ENCODE assay signal across 8 cellular contexts in genomic region chr12:21169878-21170472, GRCh38. TPM values are rescaled to one million over a fixed set of nuclear protein-coding genes. Genes with fewer than 3 reads are reported as not detected.
DNase-seq lines count a peak whose midpoint lies in the region; TF ChIP-seq lines count a peak whose summit lies in the region.

No MANE protein-coding gene starts in this region.

- no peak overlapping the region for H2AFZ ChIP-seq in GM23248
- H2AFZ ChIP-seq in Loucy (ENCODE audit: low read length) = no peak overlapping the region

- peaks cover 6% of the 10 kb centered on the region for H3K4me1 Mint-ChIP-seq in progenitor cell of endocrine pancreas (ENCODE audit: low read depth)

- no peaks in the 10 kb centered on the region for H4K20me1 ChIP-seq in GM23248 (ENCODE audit: insufficient read depth)
- H4K20me1 ChIP-seq in Loucy (ENCODE audit: insufficient read depth, low read length, poor library complexity, severe bottlenecking) = no peaks in the 10 kb centered on the region

- H3K36me3 Mint-ChIP-seq in progenitor cell of endocrine pancreas (ENCODE audit: insufficient read depth) = no peaks in the 10 kb centered on the region

- H3K9me3 ChIP-seq in GM23248 (ENCODE audit: low read depth) = no peaks in the 10 kb centered on the region
- H3K9me3 ChIP-seq in Loucy (ENCODE audit: insufficient read depth, low read depth, low read length) = no peaks in the 10 kb centered on the region

- H3K4me1 ChIP-seq in GM23248 (ENCODE audit: insufficient read depth) (no peaks in the 10 kb centered on the region), Loucy (ENCODE audit: insufficient read depth, low read length, poor library complexity, severe bottlenecking) (no peaks in the 10 kb centered on the region)

- H3K4me3 ChIP-seq in GM23248 = no peak overlapping the region
- no peak overlapping the region for H3K4me3 ChIP-seq in Loucy (ENCODE audit: low read length, poor library complexity, severe bottlenecking)
- H3K4me3 ChIP-seq in epithelial cell of esophagus (ENCODE audit: low read length) = no peak overlapping the region

- H3K4me2 ChIP-seq in GM23248 (ENCODE audit: unreplicated experiment) (no peak overlapping the region), Loucy (ENCODE audit: low read depth, low read length, poor library complexity, severe bottlenecking) (no peak overlapping the region)

- H3K27me3 ChIP-seq in GM23248 (replicated peaks; ENCODE audit: insufficient read depth) = no peaks in the 10 kb centered on the region
- H3K27me3 ChIP-seq in Loucy (ENCODE audit: insufficient read depth, low read length, poor library complexity, severe bottlenecking) = no peaks in the 10 kb centered on the region

- no peaks in the 10 kb centered on the region for H3K36me3 ChIP-seq in GM23248 (ENCODE audit: low read depth)
- no peaks in the 10 kb centered on the region for H3K36me3 ChIP-seq in Loucy (ENCODE audit: insufficient read depth, low read length)

- H3K4me3 Mint-ChIP-seq in progenitor cell of endocrine pancreas (ENCODE audit: low read depth) = no peak overlapping the region

- H3F3A ChIP-seq in GM23248 (ENCODE audit: insufficient read depth) (no peaks in the 10 kb centered on the region), Loucy (ENCODE audit: low read depth) (no peaks in the 10 kb centered on the region)

- no peak overlapping the region for H3K27ac Mint-ChIP-seq in progenitor cell of endocrine pancreas

- H3K27me3 Mint-ChIP-seq in progenitor cell of endocrine pancreas = no peaks in the 10 kb centered on the region

- H3K9ac ChIP-seq in GM23248 = no peak overlapping the region
- no peak overlapping the region for H3K9ac ChIP-seq in Loucy (ENCODE audit: low read depth, low read length, poor library complexity, severe bottlenecking)

- TF ChIP-seq CTCF in Loucy (conservative IDR thresholded peaks at IDR 0.05; ENCODE audit: low read length) (peak; percentile 97), epithelial cell of esophagus (IDR thresholded peaks at IDR 0.05; ENCODE audit: insufficient read depth, low read depth, low read length, missing control alignments) (peak; percentile 86), progenitor cell of endocrine pancreas (IDR thresholded peaks at IDR 0.05; ENCODE audit: unreplicated experiment) (peak; percentile 99)

- H3K79me2 ChIP-seq in GM23248 (ENCODE audit: insufficient read depth) (no peaks in the 10 kb centered on the region), Loucy (ENCODE audit: insufficient read depth, low read length) (no peaks in the 10 kb centered on the region)

- 19% methylated on average over 3 of the region's 3 CpGs for WGBS in GM23248 (ENCODE audit: low coverage in 1 of 2, low lambda C conversion rate in 2 of 2, missing lambda C conversion rate in 2 of 2), 2 experiments

- H3K9me3 Mint-ChIP-seq in progenitor cell of endocrine pancreas (ENCODE audit: low read depth) = no peaks in the 10 kb centered on the region

- in situ Hi-C loops in GM23248 (cut with MboI) = no loop called here

- peak; percentile 70 for DNase-seq in activated effector memory CD4-positive, alpha-beta T cell treated with anti-CD3 and anti-CD28 coated beads, Interleukin-2, amount 50 U/mL, for 16 hours
- DNase-seq in activated effector memory CD4-positive, alpha-beta T cell treated with Interleukin-2 at 50 U/mL for 16 hours = no peak
- DNase-seq in GM23248 (peak; percentile 42), SKM-1 (lab: John Stamatoyannopoulos, UW; ENCODE audit: unreplicated experiment) (peak; percentile 1), epithelial cell of esophagus (ENCODE audit: low read depth) (peak; percentile 60), progenitor cell of endocrine pancreas (ENCODE audit: low spot score, unreplicated experiment) (peak; percentile 78), NK-92 (lab: John Stamatoyannopoulos, UW; ENCODE audit: unreplicated experiment) (no peak)

- no peaks in the 10 kb centered on the region for H3K9me2 ChIP-seq in GM23248 (ENCODE audit: insufficient read depth)
- no peaks in the 10 kb centered on the region for H3K9me2 ChIP-seq in Loucy (replicated peaks; ENCODE audit: low read depth, low read length)

- H3K27ac ChIP-seq in GM23248 = no peak overlapping the region

RNA-seq across cellular contexts. Expression of gene SLCO1B1, which starts 39.0 kb away (rescaled TPM):
- total RNA-seq in GM23248 (2014; rRNA removed; shearing (Covaris generic)) = not detected in 2 replicates
- polyA plus RNA-seq in GM23248 (2016; fragmentation: Nextera tagmentation; extraction: Ambion mirVana) = not detected in 2 replicates
- 0.17 and 0.69 TPM in 2 replicates for total RNA-seq in progenitor cell of endocrine pancreas

Comparison
In these comparisons a context has a peak if more than half of its experiments do, and no peak if none do; other contexts are left out.
1. DNase-seq: peak in activated effector memory CD4-positive, alpha-beta T cell treated with anti-CD3 and anti-CD28 coated beads, Interleukin-2, amount 50 U/mL, for 16 hours (single experiment), GM23248 (single experiment), SKM-1 (single experiment), epithelial cell of esophagus (single experiment) and progenitor cell of endocrine pancreas (single experiment); none in activated effector memory CD4-positive, alpha-beta T cell treated with Interleukin-2 at 50 U/mL for 16 hours (single experiment) and NK-92 (single experiment).
2. Peak in every context shown above with its lines, with median percentiles within 50 percentile points of each other: CTCF ChIP-seq.